Comparison of ENCODE assay signal across 24 cellular contexts in the genomic region with DNA sequence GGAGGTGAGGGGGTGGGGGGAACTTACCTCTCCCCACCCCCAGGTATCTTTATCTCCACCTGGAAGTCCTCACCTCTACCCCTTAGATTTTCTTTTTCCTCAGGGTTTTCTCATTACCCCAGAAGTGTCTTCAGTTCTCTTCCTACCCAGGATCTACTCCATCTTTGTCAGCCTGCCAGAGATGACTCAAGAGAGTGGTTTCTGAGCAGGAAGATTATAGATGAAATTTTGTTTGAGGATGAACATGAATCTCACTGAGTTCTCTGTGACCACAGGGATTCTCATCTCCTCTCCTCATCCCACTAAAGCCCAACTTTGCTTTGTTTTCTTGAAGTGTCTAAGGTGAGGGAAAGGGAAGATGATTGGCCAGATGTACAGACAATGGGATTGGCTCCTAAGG. TPM values are rescaled to one million over a fixed set of nuclear protein-coding genes. Genes with fewer than 3 reads are reported as not detected.
A peak's percentile ranks its signal among the peaks of the same experiment; 100 is the strongest.
DNase-seq lines count a peak whose midpoint lies in the region; ATAC-seq, FAIRE-seq and TF ChIP-seq lines count a peak whose summit lies in the region.
"Had no signal": no experiment of that assay in that cellular context is flagged by ENCODE, and none has a peak within 500 bp of the region (broad histone marks: within the 10 kb centered on the region; RNA-seq: fewer than 3 reads in every experiment).

No MANE protein-coding gene starts in this region.

- in situ Hi-C loops in K562 (cut with MboI): no loop called here

- TF ChIP-seq CTCF in AG10803 (conservative IDR thresholded peaks at IDR 0.05; ENCODE audit: low read length) (no peak), K562 (IDR thresholded peaks at IDR 0.05 in 2 of 3, conservative IDR thresholded peaks at IDR 0.05 in 1 of 3; ENCODE audit: insufficient read depth in 2 of 3, low read depth in 1 of 3, low read length in 3 of 3) (no peak), uterus (IDR thresholded peaks at IDR 0.05) (no peak)

- POLR2A ChIA-PET in K562 (lab: Yijun Ruan, JAX): interaction anchor here (0.6 kb wide), 2 partner anchors 10 to 26 kb away, joined by 3 read pairs; no protein-coding TSS in a partner anchor

- H3K4me1 ChIP-seq in K562 (replicated peaks in 1 of 2; ENCODE audit: control insufficient read depth in 2 of 2, insufficient read depth in 2 of 2, low read length in 2 of 2) (no peaks in the 10 kb centered on the region; a peak in 1 of 5 replicates), uterus (no peaks in the 10 kb centered on the region)
- H3K4me1 ChIP-seq: gastrocnemius medialis, sigmoid colon, SJCRH30, upper lobe of left lung had no signal

- H3K4me1 Mint-ChIP-seq in stimulated activated naive B cell treated with anti-CD40 and anti-IgM and Interleukin-4, amounts not matched to agents 10 μg/mL and 1 μg/mL and 100 μg/mL, for 72 hours: peaks cover 4 to 5% of the 10 kb centered on the region in 2 donors

- ATAC-seq in K562 (no peak), GM21619 (IDR thresholded peaks at IDR 0.05; ENCODE audit: unreplicated experiment) (no peak)
- no peak for ATAC-seq in stimulated activated naive B cell treated with anti-CD40 and anti-IgM and Interleukin-4, amounts not matched to agents 10 μg/mL and 1 μg/mL and 100 μg/mL, for 72 hours (replicated peaks)
- ATAC-seq: gastrocnemius medialis; stimulated activated naive CD8-positive, alpha-beta T cell treated with anti-CD3 and anti-CD28 coated beads, Interleukin-15, amount 100 ng/mL, for 72 hours had no signal

- TF ChIP-seq RAD21 in K562 (CRISPR knock-in tag; conservative IDR thresholded peaks at IDR 0.05 in 1 of 2, IDR thresholded peaks at IDR 0.05 in 1 of 2): no peak

- H3K27me3 ChIP-seq in K562 (ENCODE audit: control insufficient read depth in 2 of 2, insufficient read depth in 2 of 2, low read length in 2 of 2) (no peaks in the 10 kb centered on the region), uterus (no peaks in the 10 kb centered on the region)
- H3K27me3 ChIP-seq: gastrocnemius medialis, sigmoid colon, SJCRH30, upper lobe of left lung had no signal

- no peak overlapping the region for H3K4me3 ChIP-seq in AG10803 (ENCODE audit: low read length)
- no peak overlapping the region for H3K4me3 ChIP-seq in K562
- no peak overlapping the region for H3K4me3 ChIP-seq in uterus
- H3K4me3 ChIP-seq: gastrocnemius medialis, sigmoid colon, SJCRH30, upper lobe of left lung had no signal

- FAIRE-seq in K562 (lab: Jason Lieb, UNC): no peak

- no peaks in the 10 kb centered on the region for H3K9me3 Mint-ChIP-seq in stimulated activated naive B cell treated with anti-CD40 and anti-IgM and Interleukin-4, amounts not matched to agents 10 μg/mL and 1 μg/mL and 100 μg/mL, for 72 hours
- H3K9me3 Mint-ChIP-seq: activated B cell treated with CpG ODN at 0.5 μM for 24 hours; H9; stimulated activated naive CD8-positive, alpha-beta T cell treated with anti-CD3 and anti-CD28 coated beads, Interleukin-15, amount 100 ng/mL, for 72 hours had no signal

- no peaks in the 10 kb centered on the region for H3K36me3 Mint-ChIP-seq in stimulated activated naive B cell treated with anti-CD40 and anti-IgM and Interleukin-4, amounts not matched to agents 10 μg/mL and 1 μg/mL and 100 μg/mL, for 72 hours

- no peak overlapping the region for H3K27ac ChIP-seq in K562 (ENCODE audit: extremely low read depth, low read depth, low read length)
- no peak overlapping the region for H3K27ac ChIP-seq in uterus
- H3K27ac ChIP-seq: gastrocnemius medialis, HL-60, sigmoid colon, SJCRH30, upper lobe of left lung had no signal

- H3K27ac Mint-ChIP-seq in stimulated activated naive B cell treated with anti-CD40 and anti-IgM and Interleukin-4, amounts not matched to agents 10 μg/mL and 1 μg/mL and 100 μg/mL, for 72 hours: no peak overlapping the region
- H3K27ac Mint-ChIP-seq: activated B cell treated with CpG ODN at 0.5 μM for 24 hours; H9; stimulated activated naive CD8-positive, alpha-beta T cell treated with anti-CD3 and anti-CD28 coated beads, Interleukin-15, amount 100 ng/mL, for 72 hours had no signal

- no peak overlapping the region for H2AFZ ChIP-seq in K562 (ENCODE audit: low read depth, low read length)

- intact Hi-C loops in K562 (cut with micrococcal nuclease): no loop called here
- intact Hi-C loops in uterus (cut with DNase I; ENCODE audit: low total_unique reads): no loop called here

- no peaks in the 10 kb centered on the region for H4K20me1 ChIP-seq in K562 (replicated peaks; ENCODE audit: control insufficient read depth, insufficient read depth, low read length)

- no peak overlapping the region for H3K4me3 Mint-ChIP-seq in stimulated activated naive B cell treated with anti-CD40 and anti-IgM and Interleukin-4, amounts not matched to agents 10 μg/mL and 1 μg/mL and 100 μg/mL, for 72 hours
- H3K4me3 Mint-ChIP-seq: activated B cell treated with CpG ODN at 0.5 μM for 24 hours; H9; stimulated activated naive CD8-positive, alpha-beta T cell treated with anti-CD3 and anti-CD28 coated beads, Interleukin-15, amount 100 ng/mL, for 72 hours had no signal

- no peaks in the 10 kb centered on the region for H3K79me2 ChIP-seq in K562 (ENCODE audit: control insufficient read depth, insufficient read depth, low read length)

- no peaks in the 10 kb centered on the region for H3K27me3 Mint-ChIP-seq in stimulated activated naive B cell treated with anti-CD40 and anti-IgM and Interleukin-4, amounts not matched to agents 10 μg/mL and 1 μg/mL and 100 μg/mL, for 72 hours
- H3K27me3 Mint-ChIP-seq: activated B cell treated with CpG ODN at 0.5 μM for 24 hours; stimulated activated naive CD8-positive, alpha-beta T cell treated with anti-CD3 and anti-CD28 coated beads, Interleukin-15, amount 100 ng/mL, for 72 hours had no signal

- H3K36me3 ChIP-seq in K562 (ENCODE audit: control insufficient read depth, insufficient read depth, low read length) (no peaks in the 10 kb centered on the region), uterus (no peaks in the 10 kb centered on the region)
- H3K36me3 ChIP-seq: gastrocnemius medialis, sigmoid colon, SJCRH30, upper lobe of left lung had no signal

- no peaks in the 10 kb centered on the region for H3K9me1 ChIP-seq in K562 (ENCODE audit: control insufficient read depth, insufficient read depth, low read length)

- H3K9ac ChIP-seq in K562 (ENCODE audit: insufficient read depth in 1 of 2, low read depth in 2 of 2, low read length in 2 of 2): no peak overlapping the region

- H3K9me3 ChIP-seq in K562 (replicated peaks; ENCODE audit: control insufficient read depth, insufficient read depth, low read depth, low read length) (no peaks in the 10 kb centered on the region; the same call in 1 of the 2 replicates), uterus (no peaks in the 10 kb centered on the region)
- H3K9me3 ChIP-seq: gastrocnemius medialis, sigmoid colon, SJCRH30, upper lobe of left lung had no signal

- CTCF ChIA-PET in K562 (lab: Yijun Ruan, JAX; ENCODE audit: low intra/inter-chr PET ratio): no interaction called here

- no TSS peak for BruUV-seq in K562 (replicated peaks; lab: Mats Ljungman, UMichigan)

- TF ChIP-seq EP300 in K562 (IDR thresholded peaks at IDR 0.05; ENCODE audit: low read length): no peak

- H3K4me2 ChIP-seq in K562 (ENCODE audit: insufficient read depth, low read length): no peak overlapping the region

- TF ChIP-seq POLR2A in K562 (conservative IDR thresholded peaks at IDR 0.05) (no peak), uterus (IDR thresholded peaks at IDR 0.05) (no peak)

- DNase-seq in AG10803 (ENCODE audit: low read depth): peak; percentile 82
- peak; percentile 77 for DNase-seq in LHCN-M2 (ENCODE audit: low read depth)
- no peak for DNase-seq in K562 (ENCODE audit: extremely low read depth in 1 of 4, low spot score in 3 of 4)
- DNase-seq in glomerular visceral epithelial cell (ENCODE audit: extremely low spot score): peak; percentile 62
- DNase-seq in uterus: no peak
- DNase-seq in activated CD8-positive, alpha-beta memory T cell treated with anti-CD3 and anti-CD28 coated beads, Interleukin-2, amount 50 U/mL, for 48 hours: no peak
- no peak for DNase-seq in stimulated activated naive B cell treated with anti-CD40 and anti-IgM and Interleukin-4, amounts not matched to agents 10 μg/mL and 1 μg/mL and 100 μg/mL, for 72 hours
- DNase-seq: activated B cell treated with CpG ODN at 0.5 μM for 24 hours; gastrocnemius medialis; H9; NCI-H1048; NCI-H2081; NCI-H69; sigmoid colon; SJCRH30; stimulated activated CD4-positive, alpha-beta T cell treated with anti-CD3 and anti-CD28 coated beads, Interleukin-1b, Interleukin-23, amount 100 ng/mL, for 48 hours; stimulated activated naive CD8-positive, alpha-beta T cell treated with anti-CD3 and anti-CD28 coated beads, Interleukin-15, amount 100 ng/mL, for 72 hours; upper lobe of left lung had no signal

RNA-seq across cellular contexts. Expression of a gene that starts 5.2 kb away (rescaled TPM):
- 22.8 and 33.0 TPM in 2 replicates for total RNA-seq in LHCN-M2 (2014; rRNA removed)
- polyA plus RNA-seq in LHCN-M2 (2012): 62.0 TPM
- 10.9 and 15.4 TPM in 2 replicates for total RNA-seq in K562 (2011; cell fraction: chromatin; rRNA removed; ENCODE audit: low replicate concordance)
- 13.8 and 15.5 TPM in 2 replicates for total RNA-seq in K562 (2011; cell fraction: nucleolus; rRNA removed)
- 11.7 and 11.9 TPM in 2 replicates for total RNA-seq in K562 (2011; cell fraction: nucleoplasm; rRNA removed)
- total RNA-seq in K562 (2014; rRNA removed): 39.5 and 65.1 TPM in 2 replicates
- 27.9 and 30.3 TPM in 2 replicates for total RNA-seq in K562 (2014; rRNA removed; fragmentation: Illumina TruSeq; extraction: Trizol)
- 23.6 and 23.7 TPM in 2 replicates for total RNA-seq in K562 (2015; rRNA removed; fragmentation: Illumina TruSeq; extraction: Trizol)
- total RNA-seq in K562 (2021): 34.2 and 40.5 TPM in 2 replicates
- polyA plus RNA-seq in K562 (2011; rRNA removed): 27.2 and 33.7 TPM in 2 replicates
- polyA plus RNA-seq in K562 (2011; cell fraction: cytosol; rRNA removed): 32.2 and 41.0 TPM in 2 replicates
- polyA plus RNA-seq in K562 (2011; cell fraction: nucleus; rRNA removed): 45.7 and 50.8 TPM in 2 replicates
- 37.4 and 63.1 TPM in 2 replicates for polyA plus RNA-seq in K562 (2012)
- 33.2 and 35.0 TPM in 2 replicates for polyA plus RNA-seq in K562 (2014; fragmentation: Illumina TruSeq; extraction: Trizol)
- 1 to 10 TPM; 5.6 to 6.2 TPM for polyA plus RNA-seq in K562 (2014; fragmentation: Nextera tagmentation; extraction: Ambion mirVana)
- 44.1 and 49.9 TPM in 2 replicates for polyA plus RNA-seq in K562 (2014; rRNA removed)
- 6.1 and 8.5 TPM in 2 replicates for polyA minus RNA-seq in K562 (2011; rRNA and poly(A)+ RNA removed)
- 4.5 and 6.4 TPM in 2 replicates for polyA minus RNA-seq in K562 (2011; cell fraction: cytosol; rRNA and poly(A)+ RNA removed)
- 9.2 and 17.2 TPM in 2 replicates for polyA minus RNA-seq in K562 (2011; cell fraction: nucleus; rRNA and poly(A)+ RNA removed)
- 10 to 100 TPM in 3 of 4 donors, not detected in 1; 11.3 to 38.2 (median 31.5) TPM for total RNA-seq in uterus

RNA-seq across cellular contexts. Expression of a gene that starts 8.0 kb away (rescaled TPM):
- total RNA-seq in LHCN-M2 (2014; rRNA removed): 0.98 and 1.4 TPM in 2 replicates
- 0.60 TPM for polyA plus RNA-seq in LHCN-M2 (2012)
- 1.9 and 2.2 TPM in 2 replicates for total RNA-seq in K562 (2011; cell fraction: chromatin; rRNA removed; ENCODE audit: low replicate concordance)
- total RNA-seq in K562 (2011; cell fraction: nucleolus; rRNA removed): 0.66 and 1.2 TPM in 2 replicates
- 1.2 and 1.6 TPM in 2 replicates for total RNA-seq in K562 (2011; cell fraction: nucleoplasm; rRNA removed)
- total RNA-seq in K562 (2014; rRNA removed): 0.14 and 0.53 TPM in 2 replicates
- total RNA-seq in K562 (2014; rRNA removed; fragmentation: Illumina TruSeq; extraction: Trizol): 0.18 and 0.67 TPM in 2 replicates
- total RNA-seq in K562 (2015; rRNA removed; fragmentation: Illumina TruSeq; extraction: Trizol): 0.30 and 0.47 TPM in 2 replicates
- total RNA-seq in K562 (2021): 0.36 and 0.40 TPM in 2 replicates
- 0.21 and 0.27 TPM in 2 replicates for polyA plus RNA-seq in K562 (2011; rRNA removed)
- polyA plus RNA-seq in K562 (2011; cell fraction: cytosol; rRNA removed): 0.18 TPM in 1 of 2 replicates, not detected in the other
- polyA plus RNA-seq in K562 (2011; cell fraction: nucleus; rRNA removed): 2.3 and 2.6 TPM in 2 replicates
- 0.39 and 0.69 TPM in 2 replicates for polyA plus RNA-seq in K562 (2012)
- 0.22 and 0.36 TPM in 2 replicates for polyA plus RNA-seq in K562 (2014; fragmentation: Illumina TruSeq; extraction: Trizol)
- polyA plus RNA-seq in K562 (2014; fragmentation: Nextera tagmentation; extraction: Ambion mirVana): under 1 TPM; 0.03 to 0.46 TPM
- polyA plus RNA-seq in K562 (2014; rRNA removed): 0.17 and 0.40 TPM in 2 replicates
- 0.15 and 0.39 TPM in 2 replicates for polyA minus RNA-seq in K562 (2011; rRNA and poly(A)+ RNA removed)
- polyA minus RNA-seq in K562 (2011; cell fraction: cytosol; rRNA and poly(A)+ RNA removed): not detected in 2 replicates
- 0.54 and 1.4 TPM in 2 replicates for polyA minus RNA-seq in K562 (2011; cell fraction: nucleus; rRNA and poly(A)+ RNA removed)
- 1 to 10 TPM in 2 of 4 donors, under 1 TPM in 1, not detected in 1; 0.26 to 6.0 (median 4.0) TPM for total RNA-seq in uterus

RNA-seq across cellular contexts. Expression of a gene that starts 8.5 kb away (rescaled TPM):
- total RNA-seq in LHCN-M2 (2014; rRNA removed): not detected in 2 replicates
- polyA plus RNA-seq in LHCN-M2 (2012): not detected
- not detected in 2 replicates for total RNA-seq in K562 (2011; cell fraction: chromatin; rRNA removed; ENCODE audit: low replicate concordance)
- total RNA-seq in K562 (2011; cell fraction: nucleolus; rRNA removed): not detected in 2 replicates
- total RNA-seq in K562 (2011; cell fraction: nucleoplasm; rRNA removed): not detected in 2 replicates
- not detected in 2 replicates for total RNA-seq in K562 (2014; rRNA removed)
- not detected in 2 replicates for total RNA-seq in K562 (2014; rRNA removed; fragmentation: Illumina TruSeq; extraction: Trizol)
- not detected in 2 replicates for total RNA-seq in K562 (2015; rRNA removed; fragmentation: Illumina TruSeq; extraction: Trizol)
- total RNA-seq in K562 (2021): not detected in 2 replicates
- polyA plus RNA-seq in K562 (2011; rRNA removed): not detected in 2 replicates
- polyA plus RNA-seq in K562 (2011; cell fraction: cytosol; rRNA removed): not detected in 2 replicates
- polyA plus RNA-seq in K562 (2011; cell fraction: nucleus; rRNA removed): not detected in 2 replicates
- 0.04 and 0.05 TPM in 2 replicates for polyA plus RNA-seq in K562 (2012)
- not detected in 2 replicates for polyA plus RNA-seq in K562 (2014; fragmentation: Illumina TruSeq; extraction: Trizol)
- under 1 TPM in 1 of 2 experiments, not detected in 1; 0.01 TPM for polyA plus RNA-seq in K562 (2014; fragmentation: Nextera tagmentation; extraction: Ambion mirVana)
- polyA plus RNA-seq in K562 (2014; rRNA removed): not detected in 2 replicates
- not detected in 2 replicates for polyA minus RNA-seq in K562 (2011; rRNA and poly(A)+ RNA removed)
- not detected in 2 replicates for polyA minus RNA-seq in K562 (2011; cell fraction: cytosol; rRNA and poly(A)+ RNA removed)
- not detected in 2 replicates for polyA minus RNA-seq in K562 (2011; cell fraction: nucleus; rRNA and poly(A)+ RNA removed)
- total RNA-seq in uterus: not detected
- total RNA-seq: activated B cell treated with CpG ODN at 0.5 μM for 24 hours; gastrocnemius medialis; H9; liver; omental fat pad; sigmoid colon; SJCRH30; T-helper 2 cell treated with Interferon-gamma antibody and Interleukin-4, amounts not matched to agents 100 ng/mL and 5 ng/mL, for 36 hours had no signal
- polyA plus RNA-seq: AG04450 had no signal

RNA-seq across cellular contexts. Expression of a gene that starts 9.0 kb away (rescaled TPM):
- 2.8 and 3.6 TPM in 2 replicates for total RNA-seq in LHCN-M2 (2014; rRNA removed)
- polyA plus RNA-seq in LHCN-M2 (2012): 11.5 TPM
- total RNA-seq in K562 (2011; cell fraction: chromatin; rRNA removed; ENCODE audit: low replicate concordance): 4.3 and 4.9 TPM in 2 replicates
- 3.8 TPM in 2 replicates for total RNA-seq in K562 (2011; cell fraction: nucleolus; rRNA removed)
- 5.6 and 7.4 TPM in 2 replicates for total RNA-seq in K562 (2011; cell fraction: nucleoplasm; rRNA removed)
- total RNA-seq in K562 (2014; rRNA removed): 0.57 and 1.1 TPM in 2 replicates
- total RNA-seq in K562 (2014; rRNA removed; fragmentation: Illumina TruSeq; extraction: Trizol): 0.11 and 0.19 TPM in 2 replicates
- total RNA-seq in K562 (2015; rRNA removed; fragmentation: Illumina TruSeq; extraction: Trizol): 0.36 and 0.38 TPM in 2 replicates
- 1.3 and 2.2 TPM in 2 replicates for total RNA-seq in K562 (2021)
- 1.2 and 3.6 TPM in 2 replicates for polyA plus RNA-seq in K562 (2011; rRNA removed)
- polyA plus RNA-seq in K562 (2011; cell fraction: cytosol; rRNA removed): 3.2 and 3.7 TPM in 2 replicates
- 9.9 and 15.1 TPM in 2 replicates for polyA plus RNA-seq in K562 (2011; cell fraction: nucleus; rRNA removed)
- 1.8 and 6.2 TPM in 2 replicates for polyA plus RNA-seq in K562 (2012)
- 1.1 and 1.7 TPM in 2 replicates for polyA plus RNA-seq in K562 (2014; fragmentation: Illumina TruSeq; extraction: Trizol)
- under 1 TPM; 0.01 to 0.06 TPM for polyA plus RNA-seq in K562 (2014; fragmentation: Nextera tagmentation; extraction: Ambion mirVana)
- 1.6 TPM in 2 replicates for polyA plus RNA-seq in K562 (2014; rRNA removed)
- polyA minus RNA-seq in K562 (2011; rRNA and poly(A)+ RNA removed): 0.56 and 1.6 TPM in 2 replicates
- 1.3 and 4.6 TPM in 2 replicates for polyA minus RNA-seq in K562 (2011; cell fraction: cytosol; rRNA and poly(A)+ RNA removed)
- 2.7 and 3.1 TPM in 2 replicates for polyA minus RNA-seq in K562 (2011; cell fraction: nucleus; rRNA and poly(A)+ RNA removed)
- 10 to 100 TPM in 3 of 4 donors, 1 to 10 TPM in 1; 6.7 to 43.3 (median 14.6) TPM for total RNA-seq in uterus

RNA-seq across cellular contexts. Expression of a gene that starts 28.7 kb away (rescaled TPM):
- 14.5 and 23.0 TPM in 2 replicates for total RNA-seq in LHCN-M2 (2014; rRNA removed)
- 24.6 TPM for polyA plus RNA-seq in LHCN-M2 (2012)
- total RNA-seq in K562 (2011; cell fraction: chromatin; rRNA removed; ENCODE audit: low replicate concordance): 47.3 and 78.1 TPM in 2 replicates
- 35.7 and 36.2 TPM in 2 replicates for total RNA-seq in K562 (2011; cell fraction: nucleolus; rRNA removed)
- total RNA-seq in K562 (2011; cell fraction: nucleoplasm; rRNA removed): 24.0 and 37.1 TPM in 2 replicates
- 2.8 and 4.9 TPM in 2 replicates for total RNA-seq in K562 (2014; rRNA removed)
- 3.6 and 3.7 TPM in 2 replicates for total RNA-seq in K562 (2014; rRNA removed; fragmentation: Illumina TruSeq; extraction: Trizol)
- total RNA-seq in K562 (2015; rRNA removed; fragmentation: Illumina TruSeq; extraction: Trizol): 4.7 and 5.5 TPM in 2 replicates
- 6.0 and 6.9 TPM in 2 replicates for total RNA-seq in K562 (2021)
- 12.9 and 14.5 TPM in 2 replicates for polyA plus RNA-seq in K562 (2011; rRNA removed)
- polyA plus RNA-seq in K562 (2011; cell fraction: cytosol; rRNA removed): 4.7 and 6.3 TPM in 2 replicates
- 108 and 130 TPM in 2 replicates for polyA plus RNA-seq in K562 (2011; cell fraction: nucleus; rRNA removed)
- 5.7 and 10.6 TPM in 2 replicates for polyA plus RNA-seq in K562 (2012)
- polyA plus RNA-seq in K562 (2014; fragmentation: Illumina TruSeq; extraction: Trizol): 6.2 and 7.3 TPM in 2 replicates
- polyA plus RNA-seq in K562 (2014; fragmentation: Nextera tagmentation; extraction: Ambion mirVana): 1 to 10 TPM; 2.4 to 6.4 TPM
- polyA plus RNA-seq in K562 (2014; rRNA removed): 5.5 and 10.5 TPM in 2 replicates
- polyA minus RNA-seq in K562 (2011; rRNA and poly(A)+ RNA removed): 4.4 and 4.6 TPM in 2 replicates
- polyA minus RNA-seq in K562 (2011; cell fraction: cytosol; rRNA and poly(A)+ RNA removed): 1.2 TPM in 2 replicates
- 12.1 and 14.3 TPM in 2 replicates for polyA minus RNA-seq in K562 (2011; cell fraction: nucleus; rRNA and poly(A)+ RNA removed)
- total RNA-seq in uterus: 10 to 100 TPM in 3 of 4 donors, 1 to 10 TPM in 1; 3.8 to 70.4 (median 31.7) TPM

Comparison
In these comparisons a context has a peak if more than half of its experiments do, and no peak if none do; other contexts are left out.
1. DNase-seq: peak in AG10803 (single experiment), LHCN-M2 (single experiment) and glomerular visceral epithelial cell (single experiment); none in K562 (0 of 4), uterus (0 of 2), activated CD8-positive, alpha-beta memory T cell treated with anti-CD3 and anti-CD28 coated beads, Interleukin-2, amount 50 U/mL, for 48 hours (single experiment) and stimulated activated naive B cell treated with anti-CD40 and anti-IgM and Interleukin-4, amounts not matched to agents 10 μg/mL and 1 μg/mL and 100 μg/mL, for 72 hours (single experiment).